ENCODE assay signal across 8 cellular contexts in genomic region chr2:184597571-184597980, GRCh38. TPM values are rescaled to one million over a fixed set of nuclear protein-coding genes. Genes with fewer than 3 reads are reported as not detected.
A peak's percentile ranks its signal among the peaks of the same experiment; 100 is the strongest.
DNase-seq lines count a peak whose midpoint lies in the region; ATAC-seq and TF ChIP-seq lines count a peak whose summit lies in the region.

No MANE protein-coding gene starts in this region.

- H3K27me3 ChIP-seq in GM23338 (ENCODE audit: insufficient read depth): peaks cover 47% of the 10 kb centered on the region
- H3K27me3 ChIP-seq in iPS-15b (ENCODE audit: control insufficient read depth, insufficient read depth, low read length): peaks cover 43% of the 10 kb centered on the region

- H3K36me3 ChIP-seq in GM23338 (ENCODE audit: insufficient read depth): no peaks in the 10 kb centered on the region
- H3K36me3 ChIP-seq in iPS-15b (ENCODE audit: control insufficient read depth, insufficient read depth, low read length): no peaks in the 10 kb centered on the region

- ATAC-seq in GM23338: peak; percentile 78
- peak; percentile 76 for ATAC-seq in sciatic nerve

- no peak overlapping the region for H3K27ac Mint-ChIP-seq in GM23338

- peak overlapping the region; percentile 77 for H3K4me3 Mint-ChIP-seq in GM23338

- H3K27ac ChIP-seq in GM23338 (ENCODE audit: low read depth): no peak overlapping the region

- H3K4me2 ChIP-seq in GM23338: peak overlapping the region; percentile 80

- H3K4me1 ChIP-seq in GM23338 (ENCODE audit: insufficient read depth) (no peaks in the 10 kb centered on the region), iPS-15b (ENCODE audit: control insufficient read depth, insufficient read depth, low read length) (peaks cover 6% of the 10 kb centered on the region)

- peaks cover 25% of the 10 kb centered on the region for H3K27me3 Mint-ChIP-seq in GM23338 (ENCODE audit: insufficient read depth, low read depth, poor library complexity)

- no peaks in the 10 kb centered on the region for H3K9me3 ChIP-seq in iPS-15b (ENCODE audit: control insufficient read depth, insufficient read depth, low read length)

- H2AFZ ChIP-seq in GM23338: peak overlapping the region; percentile 45

- DNase-seq in DMS153 treated with DMSO at 0.1 percent for 48 hours (lab: John Stamatoyannopoulos, UW; ENCODE audit: unreplicated experiment) (peak; percentile 33), GM23338 (ENCODE audit: low spot score) (peak; percentile 77), NOMO-1 (lab: John Stamatoyannopoulos, UW; ENCODE audit: unreplicated experiment in 2 of 2) (peak; percentile 34 to 72), brain pericyte (ENCODE audit: low read depth, low spot score) (peak; percentile 57), sciatic nerve (ENCODE audit: low spot score) (no peak), NCI-H1694 (lab: John Stamatoyannopoulos, UW) (no peak), COLO829 (ENCODE audit: low spot score) (no peak)

- H3K9me3 Mint-ChIP-seq in GM23338: no peaks in the 10 kb centered on the region

- no peaks in the 10 kb centered on the region for H3K36me3 Mint-ChIP-seq in GM23338 (ENCODE audit: low read depth)

- intact Hi-C loops in sciatic nerve (cut with DNase I): no loop called here

- TF ChIP-seq CTCF in GM23338 (conservative IDR thresholded peaks at IDR 0.05; ENCODE audit: low read depth in 2 of 2): no peak

- no peaks in the 10 kb centered on the region for H3F3A ChIP-seq in GM23338 (replicated peaks; ENCODE audit: low read depth)

- H3K9me2 ChIP-seq in GM23338 (ENCODE audit: insufficient read depth): no peaks in the 10 kb centered on the region

- no peaks in the 10 kb centered on the region for H3K79me2 ChIP-seq in GM23338 (replicated peaks; ENCODE audit: insufficient read depth)

- H3K4me3 ChIP-seq in GM23338 (peak overlapping the region; percentile 64), iPS-15b (ENCODE audit: low read depth, low read length) (peak overlapping the region; percentile 55)

- no peaks in the 10 kb centered on the region for H4K20me1 ChIP-seq in GM23338 (replicated peaks; ENCODE audit: insufficient read depth)

- no peak overlapping the region for H3K9ac ChIP-seq in iPS-15b (ENCODE audit: low read depth, low read length)

- H3K4me1 Mint-ChIP-seq in GM23338: peaks cover 12% of the 10 kb centered on the region

TF ChIP-seq in GM23338, 12 proteins besides CTCF, POLR2A, EP300 and RAD21 (continues in another document):
- no peak for TF ChIP-seq CREB1 (CRISPR knock-in tag; IDR thresholded peaks at IDR 0.05; ENCODE audit: low read depth)
- TF ChIP-seq REST (IDR thresholded peaks at IDR 0.05; ENCODE audit: unreplicated experiment): no peak
- TF ChIP-seq EZH2 (IDR thresholded peaks at IDR 0.05; ENCODE audit: low read depth, unreplicated experiment): no peak
- TF ChIP-seq ZNF114 (CRISPR knock-in tag; IDR thresholded peaks at IDR 0.05): no peak
- no peak for TF ChIP-seq ETS1 (IDR thresholded peaks at IDR 0.05)
- TF ChIP-seq NANOG (IDR thresholded peaks at IDR 0.05; ENCODE audit: borderline replicate concordance): no peak
- TF ChIP-seq, protein P1, sequence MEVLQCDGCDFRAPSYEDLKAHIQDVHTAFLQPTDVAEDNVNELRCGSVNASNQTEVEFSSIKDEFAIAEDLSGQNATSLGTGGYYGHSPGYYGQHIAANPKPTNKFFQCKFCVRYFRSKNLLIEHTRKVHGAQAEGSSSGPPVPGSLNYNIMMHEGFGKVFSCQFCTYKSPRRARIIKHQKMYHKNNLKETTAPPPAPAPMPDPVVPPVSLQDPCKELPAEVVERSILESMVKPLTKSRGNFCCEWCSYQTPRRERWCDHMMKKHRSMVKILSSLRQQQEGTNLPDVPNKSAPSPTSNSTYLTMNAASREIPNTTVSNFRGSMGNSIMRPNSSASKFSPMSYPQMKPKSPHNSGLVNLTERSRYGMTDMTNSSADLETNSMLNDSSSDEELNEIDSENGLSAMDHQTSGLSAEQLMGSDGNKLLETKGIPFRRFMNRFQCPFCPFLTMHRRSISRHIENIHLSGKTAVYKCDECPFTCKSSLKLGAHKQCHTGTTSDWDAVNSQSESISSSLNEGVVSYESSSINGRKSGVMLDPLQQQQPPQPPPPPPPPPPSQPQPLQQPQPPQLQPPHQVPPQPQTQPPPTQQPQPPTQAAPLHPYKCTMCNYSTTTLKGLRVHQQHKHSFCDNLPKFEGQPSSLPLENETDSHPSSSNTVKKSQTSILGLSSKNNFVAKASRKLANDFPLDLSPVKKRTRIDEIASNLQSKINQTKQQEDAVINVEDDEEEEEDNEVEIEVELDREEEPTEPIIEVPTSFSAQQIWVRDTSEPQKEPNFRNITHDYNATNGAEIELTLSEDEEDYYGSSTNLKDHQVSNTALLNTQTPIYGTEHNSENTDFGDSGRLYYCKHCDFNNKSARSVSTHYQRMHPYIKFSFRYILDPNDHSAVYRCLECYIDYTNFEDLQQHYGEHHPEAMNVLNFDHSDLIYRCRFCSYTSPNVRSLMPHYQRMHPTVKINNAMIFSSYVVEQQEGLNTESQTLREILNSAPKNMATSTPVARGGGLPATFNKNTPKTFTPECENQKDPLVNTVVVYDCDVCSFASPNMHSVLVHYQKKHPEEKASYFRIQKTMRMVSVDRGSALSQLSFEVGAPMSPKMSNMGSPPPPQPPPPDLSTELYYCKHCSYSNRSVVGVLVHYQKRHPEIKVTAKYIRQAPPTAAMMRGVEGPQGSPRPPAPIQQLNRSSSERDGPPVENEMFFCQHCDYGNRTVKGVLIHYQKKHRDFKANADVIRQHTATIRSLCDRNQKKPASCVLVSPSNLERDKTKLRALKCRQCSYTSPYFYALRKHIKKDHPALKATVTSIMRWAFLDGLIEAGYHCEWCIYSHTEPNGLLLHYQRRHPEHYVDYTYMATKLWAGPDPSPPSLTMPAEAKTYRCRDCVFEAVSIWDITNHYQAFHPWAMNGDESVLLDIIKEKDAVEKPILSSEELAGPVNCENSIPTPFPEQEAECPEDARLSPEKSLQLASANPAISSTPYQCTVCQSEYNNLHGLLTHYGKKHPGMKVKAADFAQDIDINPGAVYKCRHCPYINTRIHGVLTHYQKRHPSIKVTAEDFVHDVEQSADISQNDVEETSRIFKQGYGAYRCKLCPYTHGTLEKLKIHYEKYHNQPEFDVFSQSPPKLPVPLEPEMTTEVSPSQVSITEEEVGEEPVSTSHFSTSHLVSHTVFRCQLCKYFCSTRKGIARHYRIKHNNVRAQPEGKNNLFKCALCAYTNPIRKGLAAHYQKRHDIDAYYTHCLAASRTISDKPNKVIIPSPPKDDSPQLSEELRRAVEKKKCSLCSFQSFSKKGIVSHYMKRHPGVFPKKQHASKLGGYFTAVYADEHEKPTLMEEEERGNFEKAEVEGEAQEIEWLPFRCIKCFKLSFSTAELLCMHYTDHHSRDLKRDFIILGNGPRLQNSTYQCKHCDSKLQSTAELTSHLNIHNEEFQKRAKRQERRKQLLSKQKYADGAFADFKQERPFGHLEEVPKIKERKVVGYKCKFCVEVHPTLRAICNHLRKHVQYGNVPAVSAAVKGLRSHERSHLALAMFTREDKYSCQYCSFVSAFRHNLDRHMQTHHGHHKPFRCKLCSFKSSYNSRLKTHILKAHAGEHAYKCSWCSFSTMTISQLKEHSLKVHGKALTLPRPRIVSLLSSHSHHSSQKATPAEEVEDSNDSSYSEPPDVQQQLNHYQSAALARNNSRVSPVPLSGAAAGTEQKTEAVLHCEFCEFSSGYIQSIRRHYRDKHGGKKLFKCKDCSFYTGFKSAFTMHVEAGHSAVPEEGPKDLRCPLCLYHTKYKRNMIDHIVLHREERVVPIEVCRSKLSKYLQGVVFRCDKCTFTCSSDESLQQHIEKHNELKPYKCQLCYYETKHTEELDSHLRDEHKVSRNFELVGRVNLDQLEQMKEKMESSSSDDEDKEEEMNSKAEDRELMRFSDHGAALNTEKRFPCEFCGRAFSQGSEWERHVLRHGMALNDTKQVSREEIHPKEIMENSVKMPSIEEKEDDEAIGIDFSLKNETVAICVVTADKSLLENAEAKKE (CRISPR knock-in tag; IDR thresholded peaks at IDR 0.05): no peak
- no peak for TF ChIP-seq ZNF331 (CRISPR knock-in tag; IDR thresholded peaks at IDR 0.05; ENCODE audit: low read depth)
- no peak for TF ChIP-seq JUNB (IDR thresholded peaks at IDR 0.05; ENCODE audit: unreplicated experiment)
- no peak for TF ChIP-seq POLR2AphosphoS5 (IDR thresholded peaks at IDR 0.05; ENCODE audit: low read depth)
- no peak for TF ChIP-seq EZH2phosphoT487 (IDR thresholded peaks at IDR 0.05; ENCODE audit: unreplicated experiment)

RNA-seq across cellular contexts. Expression of gene ZNF804A, which starts 0.8 kb away (rescaled TPM):
- total RNA-seq in GM23338 (2014; rRNA removed; shearing (Covaris generic)): not detected in 2 replicates
- polyA plus RNA-seq in GM23338 (2016; fragmentation: Nextera tagmentation; extraction: Ambion mirVana): 0.05 TPM in 1 of 2 replicates, not detected in the other
- 0.13 TPM for total RNA-seq in sciatic nerve

Comparison
In these comparisons a context has a peak if more than half of its experiments do, and no peak if none do; other contexts are left out.
1. DNase-seq: peak in DMS153 treated with DMSO at 0.1 percent for 48 hours (single experiment), GM23338 (single experiment), NOMO-1 (2 of 2) and brain pericyte (single experiment); none in sciatic nerve (single experiment), NCI-H1694 (single experiment) and COLO829 (single experiment).